ENCODE assay signal across 8 cellular contexts in genomic region chr5:181243020-181243520, GRCh38.
DNase-seq lines count a peak whose midpoint lies in the region; ATAC-seq lines count a peak whose summit lies in the region.

No MANE protein-coding gene starts in this region.

- peaks cover 58% of the 10 kb centered on the region for H3K4me1 Mint-ChIP-seq in activated naive CD8-positive, alpha-beta T cell (ENCODE audit: low read depth)
- H3K4me1 Mint-ChIP-seq in stimulated activated naive CD8-positive, alpha-beta T cell treated with anti-CD3 and anti-CD28 coated beads, Interleukin-15, Interleukin-2, amounts not matched to agents 100 ng/mL and 50 ng/mL, for 24 hours (ENCODE audit: low read depth) = peaks cover 80% of the 10 kb centered on the region

- DNase-seq in iris pigment epithelial cell (ENCODE audit: low read depth) (peak; percentile 36), Kasumi-1 (lab: John Stamatoyannopoulos, UW) (no peak), NCI-H526 treated with DMSO at 0.1 percent for 48 hours (lab: John Stamatoyannopoulos, UW) (no peak), glomerular visceral epithelial cell (ENCODE audit: extremely low spot score) (no peak), UCSD-AML1 (lab: John Stamatoyannopoulos, UW; ENCODE audit: unreplicated experiment) (no peak)

- H3K27me3 Mint-ChIP-seq in activated naive CD8-positive, alpha-beta T cell = no peaks in the 10 kb centered on the region
- H3K27me3 Mint-ChIP-seq in stimulated activated naive CD8-positive, alpha-beta T cell treated with anti-CD3 and anti-CD28 coated beads, Interleukin-15, Interleukin-2, amounts not matched to agents 100 ng/mL and 50 ng/mL, for 24 hours = no peaks in the 10 kb centered on the region

- peak overlapping the region; percentile 99 for H3K27ac Mint-ChIP-seq in activated naive CD8-positive, alpha-beta T cell
- H3K27ac Mint-ChIP-seq in stimulated activated naive CD8-positive, alpha-beta T cell treated with anti-CD3 and anti-CD28 coated beads, Interleukin-15, Interleukin-2, amounts not matched to agents 100 ng/mL and 50 ng/mL, for 24 hours = peak overlapping the region; percentile 100

- H3K36me3 Mint-ChIP-seq in activated naive CD8-positive, alpha-beta T cell = peaks cover 25% of the 10 kb centered on the region
- H3K36me3 Mint-ChIP-seq in stimulated activated naive CD8-positive, alpha-beta T cell treated with anti-CD3 and anti-CD28 coated beads, Interleukin-15, Interleukin-2, amounts not matched to agents 100 ng/mL and 50 ng/mL, for 24 hours (ENCODE audit: low read depth) = peaks cover 65% of the 10 kb centered on the region

- peak overlapping the region; percentile 94 for H3K4me3 Mint-ChIP-seq in activated naive CD8-positive, alpha-beta T cell
- peak overlapping the region; percentile 98 for H3K4me3 Mint-ChIP-seq in stimulated activated naive CD8-positive, alpha-beta T cell treated with anti-CD3 and anti-CD28 coated beads, Interleukin-15, Interleukin-2, amounts not matched to agents 100 ng/mL and 50 ng/mL, for 24 hours

- no peaks in the 10 kb centered on the region for H3K9me3 Mint-ChIP-seq in activated naive CD8-positive, alpha-beta T cell (ENCODE audit: low read depth)
- H3K9me3 Mint-ChIP-seq in stimulated activated naive CD8-positive, alpha-beta T cell treated with anti-CD3 and anti-CD28 coated beads, Interleukin-15, Interleukin-2, amounts not matched to agents 100 ng/mL and 50 ng/mL, for 24 hours = no peaks in the 10 kb centered on the region

- peak; percentile 0 for ATAC-seq in HG03354 (IDR thresholded peaks at IDR 0.05; ENCODE audit: poor library complexity, severe bottlenecking, unreplicated experiment)
